In the genomic region with DNA sequence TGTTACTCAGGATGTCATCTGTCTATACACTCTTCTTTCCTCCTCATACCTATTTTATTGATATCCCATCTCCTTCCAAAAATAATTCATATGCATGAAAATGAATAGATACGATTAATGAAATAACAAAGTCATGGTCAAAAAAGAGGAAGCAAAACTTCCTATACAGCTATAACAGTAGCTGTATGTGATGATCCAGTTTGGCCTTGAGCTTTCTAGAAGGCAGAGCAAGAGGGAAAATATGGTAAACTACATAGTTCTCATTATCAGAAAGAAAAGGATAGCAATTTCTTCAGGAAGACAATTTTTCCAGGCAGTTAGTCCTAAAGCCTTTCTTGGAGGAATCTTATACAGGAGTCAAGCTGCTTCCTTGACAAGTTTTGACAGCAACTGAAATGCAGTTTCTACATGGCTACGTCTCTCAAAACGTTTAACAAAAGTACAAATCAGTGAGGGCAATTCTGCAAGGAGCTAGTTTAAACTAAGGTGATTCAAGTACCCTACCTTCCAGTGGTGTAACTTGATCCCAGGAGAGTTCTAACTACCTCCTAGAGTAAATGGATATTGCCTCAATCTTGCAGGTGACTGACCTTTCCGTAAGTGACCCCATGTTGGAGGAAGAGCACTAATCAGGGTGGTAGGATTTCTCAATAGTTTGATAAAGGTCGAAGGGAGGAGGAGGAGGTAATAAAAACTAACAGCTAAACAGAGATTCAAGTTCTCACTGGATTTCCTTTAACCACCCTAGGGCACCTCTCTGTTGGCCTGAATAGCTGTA, we compare ENCODE assay signal across 1 cellular context.
TF ChIP-seq lines count a peak whose summit lies in the region.

No MANE protein-coding gene starts in this region.

TF ChIP-seq in HepG2, 621 proteins besides CTCF, POLR2A, EP300 and RAD21:
- no peak for TF ChIP-seq ZNF17 (CRISPR knock-in tag; IDR thresholded peaks at IDR 0.05)
- TF ChIP-seq NR2F6 (IDR thresholded peaks at IDR 0.05), result peak; percentile 52
- TF ChIP-seq NR2F6 (CRISPR knock-in tag; IDR thresholded peaks at IDR 0.05), result no peak
- TF ChIP-seq ZNF557 (CRISPR knock-in tag; IDR thresholded peaks at IDR 0.05), result no peak
- no peak for TF ChIP-seq NCOA1 (CRISPR knock-in tag; IDR thresholded peaks at IDR 0.05)
- TF ChIP-seq NFKBIZ (CRISPR knock-in tag; IDR thresholded peaks at IDR 0.05), result no peak
- no peak for TF ChIP-seq MED8 (CRISPR knock-in tag; IDR thresholded peaks at IDR 0.05; ENCODE audit: insufficient replicate concordance)
- TF ChIP-seq SIX4 (CRISPR knock-in tag; IDR thresholded peaks at IDR 0.05), result peak; percentile 70; the same call in 1 of the 2 replicates
- TF ChIP-seq NONO (IDR thresholded peaks at IDR 0.05), result no peak
- 0 out of 2 replicates have a peak, but pooled peaks have one; percentile 5 for TF ChIP-seq NONO (CRISPR knock-in tag; conservative IDR thresholded peaks at IDR 0.05)
- TF ChIP-seq PHB2 (IDR thresholded peaks at IDR 0.05; ENCODE audit: partially characterized antibody), result no peak
- TF ChIP-seq ZNF644 (CRISPR knock-in tag; IDR thresholded peaks at IDR 0.05; ENCODE audit: low read depth), result no peak
- TF ChIP-seq ZNF101 (CRISPR knock-in tag; IDR thresholded peaks at IDR 0.05; ENCODE audit: borderline replicate concordance, low read depth), result no peak
- TF ChIP-seq, protein P1, sequence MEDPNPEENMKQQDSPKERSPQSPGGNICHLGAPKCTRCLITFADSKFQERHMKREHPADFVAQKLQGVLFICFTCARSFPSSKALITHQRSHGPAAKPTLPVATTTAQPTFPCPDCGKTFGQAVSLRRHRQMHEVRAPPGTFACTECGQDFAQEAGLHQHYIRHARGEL (CRISPR knock-in tag; IDR thresholded peaks at IDR 0.05), result no peak
- TF ChIP-seq SIX1 (CRISPR knock-in tag; IDR thresholded peaks at IDR 0.05; ENCODE audit: borderline replicate concordance), result peak; percentile 84
- TF ChIP-seq TRAFD1 (CRISPR knock-in tag; IDR thresholded peaks at IDR 0.05; ENCODE audit: borderline replicate concordance), result no peak
- TF ChIP-seq ZC3H13 (CRISPR knock-in tag; IDR thresholded peaks at IDR 0.05), result no peak
- TF ChIP-seq CEBPG (CRISPR knock-in tag; IDR thresholded peaks at IDR 0.05), result peak; percentile 42; the same call in 1 of the 2 replicates
- TF ChIP-seq, protein P2, sequence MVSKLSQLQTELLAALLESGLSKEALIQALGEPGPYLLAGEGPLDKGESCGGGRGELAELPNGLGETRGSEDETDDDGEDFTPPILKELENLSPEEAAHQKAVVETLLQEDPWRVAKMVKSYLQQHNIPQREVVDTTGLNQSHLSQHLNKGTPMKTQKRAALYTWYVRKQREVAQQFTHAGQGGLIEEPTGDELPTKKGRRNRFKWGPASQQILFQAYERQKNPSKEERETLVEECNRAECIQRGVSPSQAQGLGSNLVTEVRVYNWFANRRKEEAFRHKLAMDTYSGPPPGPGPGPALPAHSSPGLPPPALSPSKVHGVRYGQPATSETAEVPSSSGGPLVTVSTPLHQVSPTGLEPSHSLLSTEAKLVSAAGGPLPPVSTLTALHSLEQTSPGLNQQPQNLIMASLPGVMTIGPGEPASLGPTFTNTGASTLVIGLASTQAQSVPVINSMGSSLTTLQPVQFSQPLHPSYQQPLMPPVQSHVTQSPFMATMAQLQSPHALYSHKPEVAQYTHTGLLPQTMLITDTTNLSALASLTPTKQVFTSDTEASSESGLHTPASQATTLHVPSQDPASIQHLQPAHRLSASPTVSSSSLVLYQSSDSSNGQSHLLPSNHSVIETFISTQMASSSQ (IDR thresholded peaks at IDR 0.05; ENCODE audit: low read depth), result no peak
- TF ChIP-seq, protein P2 (CRISPR knock-in tag; IDR thresholded peaks at IDR 0.05; ENCODE audit: borderline replicate concordance), result no peak
- TF ChIP-seq FOXJ3 (CRISPR knock-in tag; IDR thresholded peaks at IDR 0.05; ENCODE audit: borderline replicate concordance), result no peak
- TF ChIP-seq TRIM22 (IDR thresholded peaks at IDR 0.05), result no peak
- TF ChIP-seq ZNF354B (CRISPR knock-in tag; IDR thresholded peaks at IDR 0.05), result no peak
- TF ChIP-seq ZNF205 (CRISPR knock-in tag; IDR thresholded peaks at IDR 0.05), result peak; percentile 99
- TF ChIP-seq ZNF432 (CRISPR knock-in tag; IDR thresholded peaks at IDR 0.05; ENCODE audit: borderline replicate concordance), result no peak
- no peak for TF ChIP-seq ZNF446 (CRISPR knock-in tag; IDR thresholded peaks at IDR 0.05)
- no peak for TF ChIP-seq ZNF839 (CRISPR knock-in tag; IDR thresholded peaks at IDR 0.05; ENCODE audit: borderline replicate concordance)
- no peak for TF ChIP-seq ZBTB49 (CRISPR knock-in tag; IDR thresholded peaks at IDR 0.05; ENCODE audit: borderline replicate concordance)
- TF ChIP-seq FOXP4 (CRISPR knock-in tag; IDR thresholded peaks at IDR 0.05), result no peak
- no peak for TF ChIP-seq ZNF232 (CRISPR knock-in tag; IDR thresholded peaks at IDR 0.05; ENCODE audit: borderline replicate concordance)
- no peak for TF ChIP-seq ZNF251 (CRISPR knock-in tag; IDR thresholded peaks at IDR 0.05)
- no peak for TF ChIP-seq PRDM10 (CRISPR knock-in tag; IDR thresholded peaks at IDR 0.05; ENCODE audit: low read depth)
- TF ChIP-seq ZNF33A (CRISPR knock-in tag; IDR thresholded peaks at IDR 0.05; ENCODE audit: borderline replicate concordance), result no peak
- TF ChIP-seq, protein P3, sequence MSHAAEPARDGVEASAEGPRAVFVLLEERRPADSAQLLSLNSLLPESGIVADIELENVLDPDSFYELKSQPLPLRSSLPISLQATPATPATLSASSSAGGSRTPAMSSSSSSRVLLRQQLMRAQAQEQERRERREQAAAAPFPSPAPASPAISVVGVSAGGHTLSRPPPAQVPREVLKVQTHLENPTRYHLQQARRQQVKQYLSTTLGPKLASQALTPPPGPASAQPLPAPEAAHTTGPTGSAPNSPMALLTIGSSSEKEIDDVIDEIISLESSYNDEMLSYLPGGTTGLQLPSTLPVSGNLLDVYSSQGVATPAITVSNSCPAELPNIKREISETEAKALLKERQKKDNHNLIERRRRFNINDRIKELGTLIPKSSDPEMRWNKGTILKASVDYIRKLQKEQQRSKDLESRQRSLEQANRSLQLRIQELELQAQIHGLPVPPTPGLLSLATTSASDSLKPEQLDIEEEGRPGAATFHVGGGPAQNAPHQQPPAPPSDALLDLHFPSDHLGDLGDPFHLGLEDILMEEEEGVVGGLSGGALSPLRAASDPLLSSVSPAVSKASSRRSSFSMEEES (CRISPR knock-in tag; IDR thresholded peaks at IDR 0.05), result no peak
- no peak for TF ChIP-seq ZNF253 (CRISPR knock-in tag; IDR thresholded peaks at IDR 0.05; ENCODE audit: borderline replicate concordance)
